Comparison of ENCODE assay signal across 1 cellular context in the genomic region with DNA sequence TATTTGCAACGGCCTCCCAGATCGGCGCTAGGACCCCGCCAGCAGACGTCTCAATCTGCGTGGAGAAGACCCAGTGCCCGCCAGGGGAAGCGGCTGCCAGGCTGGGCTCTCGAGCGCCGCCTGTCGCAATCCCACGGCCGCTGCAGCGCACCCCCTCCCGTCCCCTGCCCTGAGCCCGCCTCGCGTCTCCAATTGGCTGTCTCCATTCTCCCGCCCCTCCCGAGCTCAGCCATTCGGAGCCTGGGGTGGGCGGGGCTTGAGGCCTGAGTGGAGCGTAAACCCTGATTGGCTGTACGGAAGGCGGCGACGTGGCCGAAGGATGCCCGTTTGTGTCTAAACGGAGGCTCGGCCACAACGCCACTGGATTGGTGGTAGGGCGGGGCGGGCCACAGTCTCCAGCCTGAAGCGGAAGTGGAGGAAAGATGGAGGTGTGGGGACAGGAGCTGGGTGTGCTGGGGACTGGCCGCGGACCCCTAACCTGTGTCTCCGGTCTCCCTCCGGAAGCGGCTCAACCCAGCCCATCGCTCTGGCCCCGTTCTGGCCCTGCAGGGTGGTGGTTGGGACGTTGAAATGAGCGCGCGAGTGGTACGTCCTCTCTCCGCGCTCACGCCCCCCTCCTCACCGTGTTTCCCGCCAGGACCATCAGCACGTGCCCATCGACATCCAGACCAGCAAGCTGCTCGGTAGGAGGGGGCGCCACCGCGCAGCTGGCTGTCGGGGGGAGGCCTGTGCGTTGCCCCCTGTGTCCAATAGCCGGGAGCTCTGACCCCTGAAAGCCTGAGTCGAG.
TF ChIP-seq lines count a peak whose summit lies in the region.

A gene with protein sequence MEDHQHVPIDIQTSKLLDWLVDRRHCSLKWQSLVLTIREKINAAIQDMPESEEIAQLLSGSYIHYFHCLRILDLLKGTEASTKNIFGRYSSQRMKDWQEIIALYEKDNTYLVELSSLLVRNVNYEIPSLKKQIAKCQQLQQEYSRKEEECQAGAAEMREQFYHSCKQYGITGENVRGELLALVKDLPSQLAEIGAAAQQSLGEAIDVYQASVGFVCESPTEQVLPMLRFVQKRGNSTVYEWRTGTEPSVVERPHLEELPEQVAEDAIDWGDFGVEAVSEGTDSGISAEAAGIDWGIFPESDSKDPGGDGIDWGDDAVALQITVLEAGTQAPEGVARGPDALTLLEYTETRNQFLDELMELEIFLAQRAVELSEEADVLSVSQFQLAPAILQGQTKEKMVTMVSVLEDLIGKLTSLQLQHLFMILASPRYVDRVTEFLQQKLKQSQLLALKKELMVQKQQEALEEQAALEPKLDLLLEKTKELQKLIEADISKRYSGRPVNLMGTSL (plus strand): TSS at position 389 of the 787 bp plus-strand sequence. CDS start 34 bp downstream, at position 423.

TF ChIP-seq in HepG2, 621 proteins besides CTCF, POLR2A, EP300 and RAD21 (continued from another document and continues in another):
- TF ChIP-seq, protein P1, sequence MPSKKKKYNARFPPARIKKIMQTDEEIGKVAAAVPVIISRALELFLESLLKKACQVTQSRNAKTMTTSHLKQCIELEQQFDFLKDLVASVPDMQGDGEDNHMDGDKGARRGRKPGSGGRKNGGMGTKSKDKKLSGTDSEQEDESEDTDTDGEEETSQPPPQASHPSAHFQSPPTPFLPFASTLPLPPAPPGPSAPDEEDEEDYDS (CRISPR knock-in tag; IDR thresholded peaks at IDR 0.05): peak; percentile 91
- TF ChIP-seq SOX13 (IDR thresholded peaks at IDR 0.05) (no peak), SOX13 (CRISPR knock-in tag; conservative IDR thresholded peaks at IDR 0.05 in 1 of 2, IDR thresholded peaks at IDR 0.05 in 1 of 2) (peak in 1 of 2 experiments; percentile 40; a peak in 2 of 4 replicates), SIN3A (IDR thresholded peaks at IDR 0.05; ENCODE audit: borderline replicate concordance, low read depth, low read length) (peak; percentile 92), NFIB (CRISPR knock-in tag; IDR thresholded peaks at IDR 0.05; ENCODE audit: borderline replicate concordance) (peak; percentile 95; the same call in 1 of the 2 replicates), ZNF788 (CRISPR knock-in tag; IDR thresholded peaks at IDR 0.05; ENCODE audit: borderline replicate concordance) (peak; percentile 89), RFX3 (CRISPR knock-in tag; IDR thresholded peaks at IDR 0.05) (peak; percentile 5; the same call in 1 of the 2 replicates), ZSCAN21 (CRISPR knock-in tag; IDR thresholded peaks at IDR 0.05; ENCODE audit: borderline replicate concordance) (peak; percentile 93), MYC (CRISPR knock-in tag; IDR thresholded peaks at IDR 0.05; ENCODE audit: borderline replicate concordance) (peak; percentile 88), ZSCAN9 (CRISPR knock-in tag; IDR thresholded peaks at IDR 0.05; ENCODE audit: borderline replicate concordance) (peak; percentile 93), CC2D1A (CRISPR knock-in tag; IDR thresholded peaks at IDR 0.05) (peak; percentile 94), MEF2D (CRISPR knock-in tag; IDR thresholded peaks at IDR 0.05) (peak; percentile 93), SRY (CRISPR knock-in tag; IDR thresholded peaks at IDR 0.05) (0 out of 2 replicates have a peak, but pooled peaks have one; percentile 73), KDM3A (CRISPR knock-in tag; IDR thresholded peaks at IDR 0.05; ENCODE audit: low read depth) (peak; percentile 97)
- TF ChIP-seq, protein P2, sequence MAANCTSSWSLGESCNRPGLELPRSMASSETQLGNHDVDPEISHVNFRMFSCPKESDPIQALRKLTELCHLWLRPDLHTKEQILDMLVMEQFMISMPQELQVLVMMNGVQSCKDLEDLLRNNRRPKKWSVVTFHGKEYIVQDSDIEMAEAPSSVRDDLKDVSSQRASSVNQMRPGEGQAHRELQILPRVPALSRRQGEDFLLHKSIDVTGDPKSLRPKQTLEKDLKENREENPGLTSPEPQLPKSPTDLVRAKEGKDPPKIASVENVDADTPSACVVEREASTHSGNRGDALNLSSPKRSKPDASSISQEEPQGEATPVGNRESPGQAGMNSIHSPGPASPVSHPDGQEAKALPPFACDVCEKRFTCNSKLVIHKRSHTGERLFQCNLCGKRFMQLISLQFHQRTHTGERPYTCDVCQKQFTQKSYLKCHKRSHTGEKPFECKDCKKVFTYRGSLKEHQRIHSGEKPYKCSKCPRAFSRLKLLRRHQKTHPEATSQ (CRISPR knock-in tag; IDR thresholded peaks at IDR 0.05; ENCODE audit: borderline replicate concordance): peak; percentile 92
- TF ChIP-seq, protein P3, sequence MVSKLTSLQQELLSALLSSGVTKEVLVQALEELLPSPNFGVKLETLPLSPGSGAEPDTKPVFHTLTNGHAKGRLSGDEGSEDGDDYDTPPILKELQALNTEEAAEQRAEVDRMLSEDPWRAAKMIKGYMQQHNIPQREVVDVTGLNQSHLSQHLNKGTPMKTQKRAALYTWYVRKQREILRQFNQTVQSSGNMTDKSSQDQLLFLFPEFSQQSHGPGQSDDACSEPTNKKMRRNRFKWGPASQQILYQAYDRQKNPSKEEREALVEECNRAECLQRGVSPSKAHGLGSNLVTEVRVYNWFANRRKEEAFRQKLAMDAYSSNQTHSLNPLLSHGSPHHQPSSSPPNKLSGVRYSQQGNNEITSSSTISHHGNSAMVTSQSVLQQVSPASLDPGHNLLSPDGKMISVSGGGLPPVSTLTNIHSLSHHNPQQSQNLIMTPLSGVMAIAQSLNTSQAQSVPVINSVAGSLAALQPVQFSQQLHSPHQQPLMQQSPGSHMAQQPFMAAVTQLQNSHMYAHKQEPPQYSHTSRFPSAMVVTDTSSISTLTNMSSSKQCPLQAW (CRISPR knock-in tag; IDR thresholded peaks at IDR 0.05): peak; percentile 77
- TF ChIP-seq, protein P4, sequence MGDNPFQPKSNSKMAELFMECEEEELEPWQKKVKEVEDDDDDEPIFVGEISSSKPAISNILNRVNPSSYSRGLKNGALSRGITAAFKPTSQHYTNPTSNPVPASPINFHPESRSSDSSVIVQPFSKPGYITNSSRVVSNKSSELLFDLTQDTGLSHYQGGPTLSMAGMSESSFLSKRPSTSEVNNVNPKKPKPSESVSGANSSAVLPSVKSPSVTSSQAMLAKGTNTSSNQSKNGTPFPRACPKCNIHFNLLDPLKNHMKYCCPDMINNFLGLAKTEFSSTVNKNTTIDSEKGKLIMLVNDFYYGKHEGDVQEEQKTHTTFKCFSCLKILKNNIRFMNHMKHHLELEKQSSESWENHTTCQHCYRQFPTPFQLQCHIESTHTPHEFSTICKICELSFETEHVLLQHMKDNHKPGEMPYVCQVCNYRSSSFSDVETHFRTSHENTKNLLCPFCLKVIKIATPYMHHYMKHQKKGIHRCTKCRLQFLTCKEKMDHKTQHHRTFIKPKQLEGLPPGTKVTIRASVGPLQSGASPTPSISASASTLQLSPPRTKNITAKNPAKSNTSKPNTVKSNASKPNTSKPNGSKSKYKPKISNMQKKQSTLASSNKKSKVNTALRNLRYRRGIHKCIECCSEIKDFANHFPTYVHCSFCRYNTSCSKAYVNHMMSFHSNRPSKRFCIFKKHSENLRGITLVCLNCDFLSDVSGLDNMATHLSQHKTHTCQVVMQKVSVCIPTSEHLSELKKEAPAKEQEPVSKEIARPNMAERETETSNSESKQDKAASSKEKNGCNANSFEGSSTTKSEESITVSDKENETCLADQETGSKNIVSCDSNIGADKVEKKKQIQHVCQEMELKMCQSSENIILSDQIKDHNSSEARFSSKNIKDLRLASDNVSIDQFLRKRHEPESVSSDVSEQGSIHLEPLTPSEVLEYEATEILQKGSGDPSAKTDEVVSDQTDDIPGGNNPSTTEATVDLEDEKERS (CRISPR knock-in tag; IDR thresholded peaks at IDR 0.05): peak; percentile 95; the same call in 1 of the 2 replicates
- TF ChIP-seq, protein P5, sequence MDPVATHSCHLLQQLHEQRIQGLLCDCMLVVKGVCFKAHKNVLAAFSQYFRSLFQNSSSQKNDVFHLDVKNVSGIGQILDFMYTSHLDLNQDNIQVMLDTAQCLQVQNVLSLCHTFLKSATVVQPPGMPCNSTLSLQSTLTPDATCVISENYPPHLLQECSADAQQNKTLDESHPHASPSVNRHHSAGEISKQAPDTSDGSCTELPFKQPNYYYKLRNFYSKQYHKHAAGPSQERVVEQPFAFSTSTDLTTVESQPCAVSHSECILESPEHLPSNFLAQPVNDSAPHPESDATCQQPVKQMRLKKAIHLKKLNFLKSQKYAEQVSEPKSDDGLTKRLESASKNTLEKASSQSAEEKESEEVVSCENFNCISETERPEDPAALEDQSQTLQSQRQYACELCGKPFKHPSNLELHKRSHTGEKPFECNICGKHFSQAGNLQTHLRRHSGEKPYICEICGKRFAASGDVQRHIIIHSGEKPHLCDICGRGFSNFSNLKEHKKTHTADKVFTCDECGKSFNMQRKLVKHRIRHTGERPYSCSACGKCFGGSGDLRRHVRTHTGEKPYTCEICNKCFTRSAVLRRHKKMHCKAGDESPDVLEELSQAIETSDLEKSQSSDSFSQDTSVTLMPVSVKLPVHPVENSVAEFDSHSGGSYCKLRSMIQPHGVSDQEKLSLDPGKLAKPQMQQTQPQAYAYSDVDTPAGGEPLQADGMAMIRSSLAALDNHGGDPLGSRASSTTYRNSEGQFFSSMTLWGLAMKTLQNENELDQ (CRISPR knock-in tag; IDR thresholded peaks at IDR 0.05; ENCODE audit: borderline replicate concordance): peak; percentile 51; the same call in 1 of the 2 replicates
- TF ChIP-seq, protein P6, sequence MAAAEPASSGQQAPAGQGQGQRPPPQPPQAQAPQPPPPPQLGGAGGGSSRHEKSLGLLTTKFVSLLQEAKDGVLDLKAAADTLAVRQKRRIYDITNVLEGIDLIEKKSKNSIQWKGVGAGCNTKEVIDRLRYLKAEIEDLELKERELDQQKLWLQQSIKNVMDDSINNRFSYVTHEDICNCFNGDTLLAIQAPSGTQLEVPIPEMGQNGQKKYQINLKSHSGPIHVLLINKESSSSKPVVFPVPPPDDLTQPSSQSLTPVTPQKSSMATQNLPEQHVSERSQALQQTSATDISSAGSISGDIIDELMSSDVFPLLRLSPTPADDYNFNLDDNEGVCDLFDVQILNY (CRISPR knock-in tag; conservative IDR thresholded peaks at IDR 0.05): peak; percentile 95
- TF ChIP-seq, protein P7, sequence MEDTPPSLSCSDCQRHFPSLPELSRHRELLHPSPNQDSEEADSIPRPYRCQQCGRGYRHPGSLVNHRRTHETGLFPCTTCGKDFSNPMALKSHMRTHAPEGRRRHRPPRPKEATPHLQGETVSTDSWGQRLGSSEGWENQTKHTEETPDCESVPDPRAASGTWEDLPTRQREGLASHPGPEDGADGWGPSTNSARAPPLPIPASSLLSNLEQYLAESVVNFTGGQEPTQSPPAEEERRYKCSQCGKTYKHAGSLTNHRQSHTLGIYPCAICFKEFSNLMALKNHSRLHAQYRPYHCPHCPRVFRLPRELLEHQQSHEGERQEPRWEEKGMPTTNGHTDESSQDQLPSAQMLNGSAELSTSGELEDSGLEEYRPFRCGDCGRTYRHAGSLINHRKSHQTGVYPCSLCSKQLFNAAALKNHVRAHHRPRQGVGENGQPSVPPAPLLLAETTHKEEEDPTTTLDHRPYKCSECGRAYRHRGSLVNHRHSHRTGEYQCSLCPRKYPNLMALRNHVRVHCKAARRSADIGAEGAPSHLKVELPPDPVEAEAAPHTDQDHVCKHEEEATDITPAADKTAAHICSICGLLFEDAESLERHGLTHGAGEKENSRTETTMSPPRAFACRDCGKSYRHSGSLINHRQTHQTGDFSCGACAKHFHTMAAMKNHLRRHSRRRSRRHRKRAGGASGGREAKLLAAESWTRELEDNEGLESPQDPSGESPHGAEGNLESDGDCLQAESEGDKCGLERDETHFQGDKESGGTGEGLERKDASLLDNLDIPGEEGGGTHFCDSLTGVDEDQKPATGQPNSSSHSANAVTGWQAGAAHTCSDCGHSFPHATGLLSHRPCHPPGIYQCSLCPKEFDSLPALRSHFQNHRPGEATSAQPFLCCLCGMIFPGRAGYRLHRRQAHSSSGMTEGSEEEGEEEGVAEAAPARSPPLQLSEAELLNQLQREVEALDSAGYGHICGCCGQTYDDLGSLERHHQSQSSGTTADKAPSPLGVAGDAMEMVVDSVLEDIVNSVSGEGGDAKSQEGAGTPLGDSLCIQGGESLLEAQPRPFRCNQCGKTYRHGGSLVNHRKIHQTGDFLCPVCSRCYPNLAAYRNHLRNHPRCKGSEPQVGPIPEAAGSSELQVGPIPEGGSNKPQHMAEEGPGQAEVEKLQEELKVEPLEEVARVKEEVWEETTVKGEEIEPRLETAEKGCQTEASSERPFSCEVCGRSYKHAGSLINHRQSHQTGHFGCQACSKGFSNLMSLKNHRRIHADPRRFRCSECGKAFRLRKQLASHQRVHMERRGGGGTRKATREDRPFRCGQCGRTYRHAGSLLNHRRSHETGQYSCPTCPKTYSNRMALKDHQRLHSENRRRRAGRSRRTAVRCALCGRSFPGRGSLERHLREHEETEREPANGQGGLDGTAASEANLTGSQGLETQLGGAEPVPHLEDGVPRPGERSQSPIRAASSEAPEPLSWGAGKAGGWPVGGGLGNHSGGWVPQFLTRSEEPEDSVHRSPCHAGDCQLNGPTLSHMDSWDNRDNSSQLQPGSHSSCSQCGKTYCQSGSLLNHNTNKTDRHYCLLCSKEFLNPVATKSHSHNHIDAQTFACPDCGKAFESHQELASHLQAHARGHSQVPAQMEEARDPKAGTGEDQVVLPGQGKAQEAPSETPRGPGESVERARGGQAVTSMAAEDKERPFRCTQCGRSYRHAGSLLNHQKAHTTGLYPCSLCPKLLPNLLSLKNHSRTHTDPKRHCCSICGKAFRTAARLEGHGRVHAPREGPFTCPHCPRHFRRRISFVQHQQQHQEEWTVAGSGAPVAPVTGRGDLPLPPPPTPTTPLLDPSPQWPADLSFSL (CRISPR knock-in tag; IDR thresholded peaks at IDR 0.05): 0 out of 2 replicates have a peak, but pooled peaks have one; percentile 42
- TF ChIP-seq, protein P8, sequence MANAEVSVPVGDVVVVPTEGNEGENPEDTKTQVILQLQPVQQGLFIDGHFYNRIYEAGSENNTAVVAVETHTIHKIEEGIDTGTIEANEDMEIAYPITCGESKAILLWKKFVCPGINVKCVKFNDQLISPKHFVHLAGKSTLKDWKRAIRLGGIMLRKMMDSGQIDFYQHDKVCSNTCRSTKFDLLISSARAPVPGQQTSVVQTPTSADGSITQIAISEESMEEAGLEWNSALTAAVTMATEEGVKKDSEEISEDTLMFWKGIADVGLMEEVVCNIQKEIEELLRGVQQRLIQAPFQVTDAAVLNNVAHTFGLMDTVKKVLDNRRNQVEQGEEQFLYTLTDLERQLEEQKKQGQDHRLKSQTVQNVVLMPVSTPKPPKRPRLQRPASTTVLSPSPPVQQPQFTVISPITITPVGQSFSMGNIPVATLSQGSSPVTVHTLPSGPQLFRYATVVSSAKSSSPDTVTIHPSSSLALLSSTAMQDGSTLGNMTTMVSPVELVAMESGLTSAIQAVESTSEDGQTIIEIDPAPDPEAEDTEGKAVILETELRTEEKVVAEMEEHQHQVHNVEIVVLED (CRISPR knock-in tag; IDR thresholded peaks at IDR 0.05; ENCODE audit: borderline replicate concordance): peak; percentile 99
